16 cellular contexts compared by ENCODE assay signal in the genomic region with DNA sequence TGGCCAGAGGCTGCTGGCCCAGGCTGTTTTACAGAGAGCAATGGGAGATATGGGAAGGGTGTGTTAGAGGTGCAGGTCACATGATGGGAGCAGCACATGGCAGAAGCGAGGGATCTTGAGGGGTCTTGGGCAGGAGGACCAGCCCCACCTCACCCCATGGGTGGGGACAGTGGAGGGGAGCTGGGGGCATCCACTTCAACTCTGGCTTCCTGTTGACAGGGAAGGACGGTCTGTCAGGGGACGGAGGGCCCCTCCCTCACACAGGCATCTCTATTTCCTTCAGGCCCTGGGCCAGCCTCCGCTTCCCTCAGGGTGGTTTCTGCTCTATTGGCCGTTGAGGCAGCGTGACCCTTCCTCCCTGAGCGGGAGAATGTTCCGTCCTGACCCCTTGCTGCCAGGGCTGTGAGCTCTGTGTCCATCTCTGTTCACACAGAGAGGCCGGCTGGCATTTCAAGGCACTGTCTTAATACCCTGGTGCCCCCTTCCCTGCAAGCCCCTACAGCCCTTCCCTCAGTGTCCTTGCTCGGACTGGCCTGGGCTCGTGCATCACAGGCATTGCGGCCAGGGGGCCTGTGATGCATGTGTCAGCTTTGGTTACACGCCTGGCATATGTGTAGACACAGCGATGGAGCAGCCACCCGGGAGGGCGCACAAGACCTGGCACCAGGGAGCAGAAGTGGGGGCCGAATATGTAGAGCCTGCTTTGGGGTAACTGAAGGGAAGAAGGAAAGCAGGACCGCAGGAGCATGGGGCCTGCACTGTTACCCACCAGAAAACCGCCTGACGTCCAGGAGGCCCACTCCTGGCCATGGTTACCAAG. TPM values are rescaled to one million over a fixed set of nuclear protein-coding genes. Genes with fewer than 3 reads are reported as not detected.
A peak's percentile ranks its signal among the peaks of the same experiment; 100 is the strongest.
DNase-seq lines count a peak whose midpoint lies in the region; ATAC-seq, FAIRE-seq and TF ChIP-seq lines count a peak whose summit lies in the region.
"Had no signal": no experiment of that assay in that cellular context is flagged by ENCODE, and none has a peak within 500 bp of the region (broad histone marks: within the 10 kb centered on the region; RNA-seq: fewer than 3 reads in every experiment).

No MANE protein-coding gene starts in this region.

- H3K9me3 Mint-ChIP-seq in neural crest cell (peaks cover 13% of the 10 kb centered on the region), type B pancreatic cell (no peaks in the 10 kb centered on the region), CD14-positive monocyte (peaks cover 15 to 44% (median 27%) of the 10 kb centered on the region in 7 donors)
- no peaks in the 10 kb centered on the region for H3K9me3 Mint-ChIP-seq in effector memory CD8-positive, alpha-beta T cell

- peak; percentile 28 for FAIRE-seq in bronchial epithelial cell (lab: Jason Lieb, UNC)
- FAIRE-seq: A549 had no signal

- peaks cover 23% of the 10 kb centered on the region for H3K4me1 Mint-ChIP-seq in neural crest cell
- H3K4me1 Mint-ChIP-seq in type B pancreatic cell (ENCODE audit: unreplicated experiment): peaks cover 4% of the 10 kb centered on the region
- peaks cover 59% of the 10 kb centered on the region for H3K4me1 Mint-ChIP-seq in CD14-positive monocyte
- peaks cover 0 to 2% of the 10 kb centered on the region in 2 donors for H3K4me1 Mint-ChIP-seq in effector memory CD8-positive, alpha-beta T cell (ENCODE audit: low read depth in 2 of 2)

- H3K27ac Mint-ChIP-seq in neural crest cell (ENCODE audit: unreplicated experiment) (peak overlapping the region; percentile 95), type B pancreatic cell (no peak overlapping the region), CD14-positive monocyte (peak overlapping the region in 2 of 7 donors; percentile 11 to 38)
- H3K27ac Mint-ChIP-seq in effector memory CD8-positive, alpha-beta T cell: no peak overlapping the region

- H3K36me3 Mint-ChIP-seq in neural crest cell (ENCODE audit: low read depth) (peaks cover 2% of the 10 kb centered on the region), type B pancreatic cell (no peaks in the 10 kb centered on the region), CD14-positive monocyte (peaks cover 24 to 25% of the 10 kb centered on the region in 2 donors)
- no peaks in the 10 kb centered on the region for H3K36me3 Mint-ChIP-seq in effector memory CD8-positive, alpha-beta T cell (ENCODE audit: insufficient read depth)

- TF ChIP-seq CTCF in bronchial epithelial cell (IDR thresholded peaks at IDR 0.05; ENCODE audit: insufficient read depth, low read length, severe bottlenecking) (no peak), neural crest cell (conservative IDR thresholded peaks at IDR 0.05) (no peak), type B pancreatic cell (conservative IDR thresholded peaks at IDR 0.05) (no peak), CD14-positive monocyte (IDR thresholded peaks at IDR 0.05) (no peak)

- intact Hi-C loops in cardiac septum (cut with DNase I) (no loop called here), Right ventricle myocardium superior (cut with DNase I) (no loop called here), CD14-positive monocyte (cut with micrococcal nuclease) (no loop called here)

- H3K4me3 Mint-ChIP-seq in neural crest cell (no peak overlapping the region), type B pancreatic cell (no peak overlapping the region), CD14-positive monocyte (peak overlapping the region in 1 of 2 donors; percentile 3)
- H3K4me3 Mint-ChIP-seq in effector memory CD8-positive, alpha-beta T cell: no peak overlapping the region

- no peak for ATAC-seq in Right ventricle myocardium superior (ENCODE audit: poor library complexity)
- ATAC-seq in effector memory CD8-positive, alpha-beta T cell (replicated peaks): no peak
- ATAC-seq: A549, HCT116 had no signal

- H3K36me3 ChIP-seq in bronchial epithelial cell (ENCODE audit: control insufficient read depth, insufficient read depth, low read length): no peaks in the 10 kb centered on the region
- H3K36me3 ChIP-seq: BLaER1 treated with 17β-estradiol and CSF1 and Interleukin-3, amounts not matched to agents 10 nM and 100 nM had no signal

- H3K27me3 Mint-ChIP-seq in neural crest cell (ENCODE audit: low read depth) (no peaks in the 10 kb centered on the region), type B pancreatic cell (peaks cover 20% of the 10 kb centered on the region), CD14-positive monocyte (ENCODE audit: low read depth in 3 of 3) (peaks cover 0 to 2% (median 0%) of the 10 kb centered on the region in 3 donors)
- peaks cover 33 to 69% of the 10 kb centered on the region in 2 donors for H3K27me3 Mint-ChIP-seq in effector memory CD8-positive, alpha-beta T cell

- H3K27me3 ChIP-seq in bronchial epithelial cell (ENCODE audit: control insufficient read depth, insufficient read depth, low read length): peaks cover 3% of the 10 kb centered on the region
- H3K27me3 ChIP-seq: BLaER1 treated with 17β-estradiol and CSF1 and Interleukin-3, amounts not matched to agents 10 nM and 100 nM had no signal

- DNase-seq in cardiac septum (ENCODE audit: low spot score): peak; percentile 68
- no peak for DNase-seq in Right ventricle myocardium superior
- DNase-seq in bronchial epithelial cell (ENCODE audit: low read depth): no peak
- no peak for DNase-seq in neural crest cell (ENCODE audit: low read depth, low spot score)
- peak; percentile 60 for DNase-seq in type B pancreatic cell (ENCODE audit: extremely low spot score, unreplicated experiment)
- no peak for DNase-seq in CD14-positive monocyte (ENCODE audit: low spot score)
- DNase-seq in effector memory CD8-positive, alpha-beta T cell: no peak
- DNase-seq in effector CD8-positive, alpha-beta T cell (lab: John Stamatoyannopoulos, UW): no peak
- DNase-seq: DMS79 treated with DMSO at 0.1 percent for 48 hours, NCI-H187 treated with DMSO at 0.1 percent for 48 hours, NCI-H510A, PC-9 had no signal

- H3K4me3 ChIP-seq in bronchial epithelial cell (ENCODE audit: low read depth, low read length): no peak overlapping the region
- H3K4me3 ChIP-seq: A549; BLaER1 treated with 17β-estradiol and CSF1 and Interleukin-3, amounts not matched to agents 10 nM and 100 nM; PC-9 had no signal

RNA-seq across cellular contexts. Expression of a gene that starts 31.8 kb away (rescaled TPM):
- total RNA-seq in cardiac septum: 52.5 TPM
- total RNA-seq in Right ventricle myocardium superior: 31.2 TPM
- total RNA-seq in bronchial epithelial cell: not detected in 2 replicates
- not detected in 2 replicates for total RNA-seq in neural crest cell
- 0.48 and 0.70 TPM in 2 replicates for total RNA-seq in type B pancreatic cell (ENCODE audit: low replicate concordance)
- polyA plus RNA-seq in CD14-positive monocyte: not detected
- total RNA-seq: G401, PC-9 had no signal
- polyA plus RNA-seq: A549 had no signal

Comparison
In these comparisons a context has a peak if more than half of its experiments do, and no peak if none do; other contexts are left out.
1. DNase-seq: peak in cardiac septum (single experiment) and type B pancreatic cell (single experiment); none in Right ventricle myocardium superior (single experiment), bronchial epithelial cell (single experiment), neural crest cell (single experiment), CD14-positive monocyte (single experiment), effector memory CD8-positive, alpha-beta T cell (0 of 3) and effector CD8-positive, alpha-beta T cell (single experiment).
2. RNA of a gene that starts 31.8 kb away (total RNA-seq): 52.5 TPM in cardiac septum (single experiment) and 31.2 TPM in Right ventricle myocardium superior (single experiment); 0.48 to 0.70 TPM in type B pancreatic cell, not detected in bronchial epithelial cell and not detected in neural crest cell; every median in the first group is over 10 times any median in the second.